ENCODE assay signal across 1 cellular context in genomic region chr19:39445258-39446071, GRCh38.
A peak's percentile ranks its signal among the peaks of the same experiment; 100 is the strongest.
TF ChIP-seq lines count a peak whose summit lies in the region.

Gene SUPT5H (plus strand): TSS chr19:39445582. CDS start chr19:39445891, 309 bp downstream.

TF ChIP-seq in K562, 482 proteins besides CTCF, POLR2A, EP300 and RAD21 (continued from another document and continues in another):
- 0 out of 2 replicates have a peak, but pooled peaks have one; percentile 47 for TF ChIP-seq ZBTB2 (IDR thresholded peaks at IDR 0.05)
- 0 out of 2 replicates have a peak, but pooled peaks have one; percentile 46 for TF ChIP-seq ETV5 (CRISPR knock-in tag; IDR thresholded peaks at IDR 0.05; ENCODE audit: low read depth)
- TF ChIP-seq NFE2 (IDR thresholded peaks at IDR 0.05; ENCODE audit: low read depth) = no peak
- no peak for TF ChIP-seq ZFPM2 (CRISPR knock-in tag; IDR thresholded peaks at IDR 0.05)
- no peak for TF ChIP-seq TGIF2 (CRISPR knock-in tag; IDR thresholded peaks at IDR 0.05)
- TF ChIP-seq ETV6 (IDR thresholded peaks at IDR 0.05; ENCODE audit: borderline replicate concordance in 1 of 2, low read depth in 2 of 2, low read length in 1 of 2) = 0 out of 4 replicates have a peak, but pooled peaks of 1 of the 2 experiments have one; percentile 38
- no peak for TF ChIP-seq ETV6 (CRISPR knock-in tag; IDR thresholded peaks at IDR 0.05; ENCODE audit: borderline replicate concordance)
- no peak for TF ChIP-seq ZNF79 (CRISPR knock-in tag; IDR thresholded peaks at IDR 0.05; ENCODE audit: low read depth)
- TF ChIP-seq ZNF780A (CRISPR knock-in tag; IDR thresholded peaks at IDR 0.05) = no peak
- peak; percentile 15; the same call in 1 of the 2 replicates for TF ChIP-seq TEAD4 (IDR thresholded peaks at IDR 0.05; ENCODE audit: low read length)
- no peak for TF ChIP-seq TEAD4 (CRISPR knock-in tag; IDR thresholded peaks at IDR 0.05; ENCODE audit: borderline replicate concordance)
- no peak for TF ChIP-seq SAP30 (IDR thresholded peaks at IDR 0.05; ENCODE audit: borderline replicate concordance, insufficient read depth, low read depth, low read length, poor library complexity, severe bottlenecking)
- TF ChIP-seq, protein P1, sequence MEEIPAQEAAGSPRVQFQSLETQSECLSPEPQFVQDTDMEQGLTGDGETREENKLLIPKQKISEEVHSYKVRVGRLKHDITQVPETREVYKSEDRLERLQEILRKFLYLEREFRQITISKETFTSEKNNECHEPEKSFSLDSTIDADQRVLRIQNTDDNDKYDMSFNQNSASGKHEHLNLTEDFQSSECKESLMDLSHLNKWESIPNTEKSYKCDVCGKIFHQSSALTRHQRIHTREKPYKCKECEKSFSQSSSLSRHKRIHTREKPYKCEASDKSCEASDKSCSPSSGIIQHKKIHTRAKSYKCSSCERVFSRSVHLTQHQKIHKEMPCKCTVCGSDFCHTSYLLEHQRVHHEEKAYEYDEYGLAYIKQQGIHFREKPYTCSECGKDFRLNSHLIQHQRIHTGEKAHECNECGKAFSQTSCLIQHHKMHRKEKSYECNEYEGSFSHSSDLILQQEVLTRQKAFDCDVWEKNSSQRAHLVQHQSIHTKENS (CRISPR knock-in tag; IDR thresholded peaks at IDR 0.05) = no peak
- TF ChIP-seq ZNF830 (CRISPR knock-in tag; IDR thresholded peaks at IDR 0.05) = 0 out of 2 replicates have a peak, but pooled peaks have one; percentile 64
- TF ChIP-seq CUX1 (CRISPR knock-in tag; IDR thresholded peaks at IDR 0.05) = no peak
- TF ChIP-seq RFX7 (CRISPR knock-in tag; IDR thresholded peaks at IDR 0.05) = no peak
- no peak for TF ChIP-seq NFE2L1 (tag; IDR thresholded peaks at IDR 0.05; ENCODE audit: borderline replicate concordance, low read depth)
- TF ChIP-seq, protein P2, sequence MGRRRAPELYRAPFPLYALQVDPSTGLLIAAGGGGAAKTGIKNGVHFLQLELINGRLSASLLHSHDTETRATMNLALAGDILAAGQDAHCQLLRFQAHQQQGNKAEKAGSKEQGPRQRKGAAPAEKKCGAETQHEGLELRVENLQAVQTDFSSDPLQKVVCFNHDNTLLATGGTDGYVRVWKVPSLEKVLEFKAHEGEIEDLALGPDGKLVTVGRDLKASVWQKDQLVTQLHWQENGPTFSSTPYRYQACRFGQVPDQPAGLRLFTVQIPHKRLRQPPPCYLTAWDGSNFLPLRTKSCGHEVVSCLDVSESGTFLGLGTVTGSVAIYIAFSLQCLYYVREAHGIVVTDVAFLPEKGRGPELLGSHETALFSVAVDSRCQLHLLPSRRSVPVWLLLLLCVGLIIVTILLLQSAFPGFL (CRISPR knock-in tag; IDR thresholded peaks at IDR 0.05) = no peak
- TF ChIP-seq TARDBP (IDR thresholded peaks at IDR 0.05) = no peak
- TF ChIP-seq, protein P3, sequence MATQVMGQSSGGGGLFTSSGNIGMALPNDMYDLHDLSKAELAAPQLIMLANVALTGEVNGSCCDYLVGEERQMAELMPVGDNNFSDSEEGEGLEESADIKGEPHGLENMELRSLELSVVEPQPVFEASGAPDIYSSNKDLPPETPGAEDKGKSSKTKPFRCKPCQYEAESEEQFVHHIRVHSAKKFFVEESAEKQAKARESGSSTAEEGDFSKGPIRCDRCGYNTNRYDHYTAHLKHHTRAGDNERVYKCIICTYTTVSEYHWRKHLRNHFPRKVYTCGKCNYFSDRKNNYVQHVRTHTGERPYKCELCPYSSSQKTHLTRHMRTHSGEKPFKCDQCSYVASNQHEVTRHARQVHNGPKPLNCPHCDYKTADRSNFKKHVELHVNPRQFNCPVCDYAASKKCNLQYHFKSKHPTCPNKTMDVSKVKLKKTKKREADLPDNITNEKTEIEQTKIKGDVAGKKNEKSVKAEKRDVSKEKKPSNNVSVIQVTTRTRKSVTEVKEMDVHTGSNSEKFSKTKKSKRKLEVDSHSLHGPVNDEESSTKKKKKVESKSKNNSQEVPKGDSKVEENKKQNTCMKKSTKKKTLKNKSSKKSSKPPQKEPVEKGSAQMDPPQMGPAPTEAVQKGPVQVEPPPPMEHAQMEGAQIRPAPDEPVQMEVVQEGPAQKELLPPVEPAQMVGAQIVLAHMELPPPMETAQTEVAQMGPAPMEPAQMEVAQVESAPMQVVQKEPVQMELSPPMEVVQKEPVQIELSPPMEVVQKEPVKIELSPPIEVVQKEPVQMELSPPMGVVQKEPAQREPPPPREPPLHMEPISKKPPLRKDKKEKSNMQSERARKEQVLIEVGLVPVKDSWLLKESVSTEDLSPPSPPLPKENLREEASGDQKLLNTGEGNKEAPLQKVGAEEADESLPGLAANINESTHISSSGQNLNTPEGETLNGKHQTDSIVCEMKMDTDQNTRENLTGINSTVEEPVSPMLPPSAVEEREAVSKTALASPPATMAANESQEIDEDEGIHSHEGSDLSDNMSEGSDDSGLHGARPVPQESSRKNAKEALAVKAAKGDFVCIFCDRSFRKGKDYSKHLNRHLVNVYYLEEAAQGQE (CRISPR knock-in tag; IDR thresholded peaks at IDR 0.05; ENCODE audit: low read depth) = peak; percentile 79
- 0 out of 4 replicates have a peak, but pooled peaks of 1 of the 2 experiments have one; percentile 16 for TF ChIP-seq RCOR1 (IDR thresholded peaks at IDR 0.05; ENCODE audit: borderline replicate concordance in 1 of 2, low read depth in 2 of 2, low read length in 2 of 2)
- TF ChIP-seq, protein P4, sequence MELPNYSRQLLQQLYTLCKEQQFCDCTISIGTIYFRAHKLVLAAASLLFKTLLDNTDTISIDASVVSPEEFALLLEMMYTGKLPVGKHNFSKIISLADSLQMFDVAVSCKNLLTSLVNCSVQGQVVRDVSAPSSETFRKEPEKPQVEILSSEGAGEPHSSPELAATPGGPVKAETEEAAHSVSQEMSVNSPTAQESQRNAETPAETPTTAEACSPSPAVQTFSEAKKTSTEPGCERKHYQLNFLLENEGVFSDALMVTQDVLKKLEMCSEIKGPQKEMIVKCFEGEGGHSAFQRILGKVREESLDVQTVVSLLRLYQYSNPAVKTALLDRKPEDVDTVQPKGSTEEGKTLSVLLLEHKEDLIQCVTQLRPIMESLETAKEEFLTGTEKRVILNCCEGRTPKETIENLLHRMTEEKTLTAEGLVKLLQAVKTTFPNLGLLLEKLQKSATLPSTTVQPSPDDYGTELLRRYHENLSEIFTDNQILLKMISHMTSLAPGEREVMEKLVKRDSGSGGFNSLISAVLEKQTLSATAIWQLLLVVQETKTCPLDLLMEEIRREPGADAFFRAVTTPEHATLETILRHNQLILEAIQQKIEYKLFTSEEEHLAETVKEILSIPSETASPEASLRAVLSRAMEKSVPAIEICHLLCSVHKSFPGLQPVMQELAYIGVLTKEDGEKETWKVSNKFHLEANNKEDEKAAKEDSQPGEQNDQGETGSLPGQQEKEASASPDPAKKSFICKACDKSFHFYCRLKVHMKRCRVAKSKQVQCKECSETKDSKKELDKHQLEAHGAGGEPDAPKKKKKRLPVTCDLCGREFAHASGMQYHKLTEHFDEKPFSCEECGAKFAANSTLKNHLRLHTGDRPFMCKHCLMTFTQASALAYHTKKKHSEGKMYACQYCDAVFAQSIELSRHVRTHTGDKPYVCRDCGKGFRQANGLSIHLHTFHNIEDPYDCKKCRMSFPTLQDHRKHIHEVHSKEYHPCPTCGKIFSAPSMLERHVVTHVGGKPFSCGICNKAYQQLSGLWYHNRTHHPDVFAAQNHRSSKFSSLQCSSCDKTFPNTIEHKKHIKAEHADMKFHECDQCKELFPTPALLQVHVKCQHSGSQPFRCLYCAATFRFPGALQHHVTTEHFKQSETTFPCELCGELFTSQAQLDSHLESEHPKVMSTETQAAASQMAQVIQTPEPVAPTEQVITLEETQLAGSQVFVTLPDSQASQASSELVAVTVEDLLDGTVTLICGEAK (IDR thresholded peaks at IDR 0.05) = peak; percentile 89
- TF ChIP-seq, protein P4 (CRISPR knock-in tag; IDR thresholded peaks at IDR 0.05) = no peak
- no peak for TF ChIP-seq ZNF197 (CRISPR knock-in tag; IDR thresholded peaks at IDR 0.05; ENCODE audit: low read depth)
- TF ChIP-seq ZNF239 (CRISPR knock-in tag; IDR thresholded peaks at IDR 0.05) = no peak
- no peak for TF ChIP-seq GTF2E2 (tag; IDR thresholded peaks at IDR 0.05)
- no peak for TF ChIP-seq HMG20A (CRISPR knock-in tag; conservative IDR thresholded peaks at IDR 0.05)
- no peak for TF ChIP-seq BRD9 (IDR thresholded peaks at IDR 0.05; ENCODE audit: low read depth, partially characterized antibody)
- TF ChIP-seq, protein P5, sequence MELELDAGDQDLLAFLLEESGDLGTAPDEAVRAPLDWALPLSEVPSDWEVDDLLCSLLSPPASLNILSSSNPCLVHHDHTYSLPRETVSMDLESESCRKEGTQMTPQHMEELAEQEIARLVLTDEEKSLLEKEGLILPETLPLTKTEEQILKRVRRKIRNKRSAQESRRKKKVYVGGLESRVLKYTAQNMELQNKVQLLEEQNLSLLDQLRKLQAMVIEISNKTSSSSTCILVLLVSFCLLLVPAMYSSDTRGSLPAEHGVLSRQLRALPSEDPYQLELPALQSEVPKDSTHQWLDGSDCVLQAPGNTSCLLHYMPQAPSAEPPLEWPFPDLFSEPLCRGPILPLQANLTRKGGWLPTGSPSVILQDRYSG (tag; conservative IDR thresholded peaks at IDR 0.05; ENCODE audit: low read depth) = no peak
- peak; percentile 50; the same call in 1 of the 2 replicates for TF ChIP-seq MYBL2 (IDR thresholded peaks at IDR 0.05; ENCODE audit: low read depth)
- TF ChIP-seq MYBL2 (CRISPR knock-in tag; IDR thresholded peaks at IDR 0.05; ENCODE audit: borderline replicate concordance) = no peak
- TF ChIP-seq PHTF2 (CRISPR knock-in tag; IDR thresholded peaks at IDR 0.05) = no peak
